Comparison of ENCODE assay signal across 25 cellular contexts in genomic region chr15:73905224-73905827, GRCh38. TPM values are rescaled to one million over a fixed set of nuclear protein-coding genes. Genes with fewer than 3 reads are reported as not detected.
DNase-seq lines count a peak whose midpoint lies in the region; ATAC-seq, FAIRE-seq and TF ChIP-seq lines count a peak whose summit lies in the region.
"Had no signal": no experiment of that assay in that cellular context is flagged by ENCODE, and none has a peak within 500 bp of the region (broad histone marks: within the 10 kb centered on the region; RNA-seq: fewer than 3 reads in every experiment).

No MANE protein-coding gene starts in this region.

- no peaks in the 10 kb centered on the region for H3K36me3 ChIP-seq in HepG2 (replicated peaks in 1 of 2; ENCODE audit: control insufficient read depth in 1 of 2, insufficient read depth in 2 of 2, low read length in 2 of 2)
- no peaks in the 10 kb centered on the region for H3K36me3 ChIP-seq in right lobe of liver
- no peaks in the 10 kb centered on the region for H3K36me3 ChIP-seq in IMR-90 (ENCODE audit: control insufficient read depth, insufficient read depth, low read length)
- no peaks in the 10 kb centered on the region for H3K36me3 ChIP-seq in H1 (ENCODE audit: control insufficient read depth in 2 of 4, insufficient read depth in 4 of 4, low read length in 3 of 4)
- H3K36me3 ChIP-seq in neural progenitor cell: no peaks in the 10 kb centered on the region
- no peaks in the 10 kb centered on the region for H3K36me3 ChIP-seq in A673 (ENCODE audit: insufficient read depth, low read length, poor library complexity, severe bottlenecking)

- dilution Hi-C loops in IMR-90 (cut with HindIII; ENCODE audit: low sequenced_read_pairs, unreplicated experiment): no loop called here

- H3K23ac ChIP-seq in IMR-90 (ENCODE audit: low read depth, low read length) (no peak overlapping the region), H1 (ENCODE audit: insufficient read length) (no peak overlapping the region)

- DNase-seq in HepG2 (ENCODE audit: low spot score): no peak
- DNase-seq in right lobe of liver: no peak
- no peak for DNase-seq in IMR-90
- DNase-seq in H1 (ENCODE audit: low read depth in 1 of 2, low spot score in 2 of 2): no peak
- DNase-seq in neural progenitor cell (ENCODE audit: low spot score): no peak
- DNase-seq in A673 (ENCODE audit: low spot score): no peak
- DNase-seq: C1 segment of cervical spinal cord; Calu3; CD4-positive, alpha-beta memory T cell; COR-L47; DMS53; DMS79 treated with DMSO at 0.1 percent for 48 hours; GF-D8; GM23248; H9; HFFc6 had no signal

- H3K27ac Mint-ChIP-seq in neural progenitor cell: no peak overlapping the region
- H3K27ac Mint-ChIP-seq: H9, HFFc6 had no signal

- no peaks in the 10 kb centered on the region for H3K36me3 Mint-ChIP-seq in neural progenitor cell

- H3K4me1 Mint-ChIP-seq in neural progenitor cell: peaks cover 2% of the 10 kb centered on the region

- H3F3A ChIP-seq in neural progenitor cell (ENCODE audit: low read depth): peaks cover 3% of the 10 kb centered on the region

- H3K9me1 ChIP-seq in IMR-90 (ENCODE audit: insufficient read depth, low read length): peaks cover 7% of the 10 kb centered on the region

- no peak for FAIRE-seq in HepG2 (lab: Jason Lieb, UNC)
- FAIRE-seq in H1 (lab: Jason Lieb, UNC): no peak
- FAIRE-seq: A204.1, GM12891, GM18507 had no signal

- BruUV-seq in HepG2 (replicated peaks; lab: Mats Ljungman, UMichigan) (no TSS peak), IMR-90 (replicated peaks; lab: Mats Ljungman, UMichigan) (no TSS peak), A673 (replicated peaks; lab: Mats Ljungman, UMichigan) (no TSS peak)

- H4K20me1 ChIP-seq in HepG2 (ENCODE audit: insufficient read depth, low read length) (no peaks in the 10 kb centered on the region), IMR-90 (ENCODE audit: insufficient read depth, low read length) (no peaks in the 10 kb centered on the region; the same call in 1 of the 2 replicates), H1 (replicated peaks in 1 of 2; ENCODE audit: control insufficient read depth in 1 of 2, insufficient read depth in 2 of 2, low read length in 2 of 2) (no peaks in the 10 kb centered on the region), neural progenitor cell (ENCODE audit: low read depth) (no peaks in the 10 kb centered on the region)

- no peak overlapping the region for H2AK9ac ChIP-seq in IMR-90 (replicated peaks; ENCODE audit: low read depth, low read length, poor library complexity)

- H2BK120ac ChIP-seq in IMR-90 (ENCODE audit: low read depth, low read length) (no peak overlapping the region), H1 (replicated peaks; ENCODE audit: low read depth, low read length) (no peak overlapping the region)

- H2BK5ac ChIP-seq in IMR-90 (ENCODE audit: low read depth, low read length, poor library complexity, severe bottlenecking): no peak overlapping the region
- H2BK5ac ChIP-seq in H1 (ENCODE audit: low read depth, low read length): no peak overlapping the region

- H2BK15ac ChIP-seq in IMR-90 (ENCODE audit: low read depth, low read length): no peak overlapping the region
- H2BK15ac ChIP-seq in H1 (ENCODE audit: low read length): no peak overlapping the region

- H3K27me3 ChIP-seq in HepG2 (ENCODE audit: control insufficient read depth in 1 of 2, insufficient read depth in 2 of 2, low read length in 2 of 2) (peaks cover 0 to 3% of the 10 kb centered on the region in 2 experiments; a peak in 3 of 5 replicates), right lobe of liver (no peaks in the 10 kb centered on the region), IMR-90 (ENCODE audit: control insufficient read depth, insufficient read depth, low read length) (no peaks in the 10 kb centered on the region), H1 (replicated peaks in 1 of 4; ENCODE audit: control insufficient read depth in 3 of 4, extremely low read depth in 1 of 4, insufficient read depth in 3 of 4, low read length in 3 of 4) (no peaks in the 10 kb centered on the region), neural progenitor cell (no peaks in the 10 kb centered on the region), A673 (replicated peaks; ENCODE audit: insufficient read depth, low read depth, low read length, poor library complexity) (no peaks in the 10 kb centered on the region)

- H2AK5ac ChIP-seq in IMR-90 (ENCODE audit: low read depth, low read length) (no peak overlapping the region), H1 (ENCODE audit: low read depth, low read length) (no peak overlapping the region)

- no peak overlapping the region for H4K8ac ChIP-seq in IMR-90 (ENCODE audit: low read depth in 2 of 2, low read length in 2 of 2)
- no peak overlapping the region for H4K8ac ChIP-seq in H1 (ENCODE audit: extremely low read depth, insufficient read depth, low read length)

- H3K9ac ChIP-seq in HepG2 (ENCODE audit: insufficient read depth, low read depth, low read length) (no peak overlapping the region), IMR-90 (ENCODE audit: low read depth, low read length) (no peak overlapping the region), H1 (replicated peaks in 1 of 4; ENCODE audit: extremely low read depth in 1 of 4, low read depth in 3 of 4, low read length in 3 of 4) (no peak overlapping the region), neural progenitor cell (no peak overlapping the region)
- H3K9ac ChIP-seq: GM23248 had no signal

- H3K4me1 ChIP-seq in HepG2 (ENCODE audit: insufficient read depth, low read length) (peaks cover 6% of the 10 kb centered on the region; the same call in 1 of the 2 replicates), right lobe of liver (no peaks in the 10 kb centered on the region), IMR-90 (ENCODE audit: control insufficient read depth, insufficient read depth, low read length) (peaks cover 8% of the 10 kb centered on the region), H1 (replicated peaks in 1 of 4; ENCODE audit: control insufficient read depth in 3 of 4, insufficient read depth in 4 of 4, low read length in 3 of 4) (no peaks in the 10 kb centered on the region), neural progenitor cell (no peaks in the 10 kb centered on the region), A673 (ENCODE audit: insufficient read depth, low read length, poor library complexity, severe bottlenecking) (peaks cover 5% of the 10 kb centered on the region)

- TF ChIP-seq RAD21 in HepG2 (CRISPR knock-in tag; IDR thresholded peaks at IDR 0.05) (no peak), IMR-90 (IDR thresholded peaks at IDR 0.05; ENCODE audit: low read length) (no peak), H1 (IDR thresholded peaks at IDR 0.05 in 1 of 2, conservative IDR thresholded peaks at IDR 0.05 in 1 of 2; ENCODE audit: low read depth in 2 of 2, low read length in 2 of 2) (no peak)

- ATAC-seq in HepG2 (no peak), right lobe of liver (no peak), IMR-90 (ENCODE audit: low read depth) (no peak)
- ATAC-seq: HCT116 had no signal

- H3K23me2 ChIP-seq in H1 (ENCODE audit: low read depth, low read length): no peaks in the 10 kb centered on the region

- H3K18ac ChIP-seq in IMR-90 (ENCODE audit: low read depth, low read length) (no peak overlapping the region), H1 (ENCODE audit: extremely low read depth, low read length) (no peak overlapping the region)

- H3K79me2 ChIP-seq in HepG2 (ENCODE audit: insufficient read depth, low read length) (no peaks in the 10 kb centered on the region), H1 (ENCODE audit: control insufficient read depth in 1 of 2, insufficient read depth in 2 of 2, low read length in 2 of 2) (no peaks in the 10 kb centered on the region), neural progenitor cell (ENCODE audit: low read depth) (no peaks in the 10 kb centered on the region)

- no peaks in the 10 kb centered on the region for H3K79me1 ChIP-seq in IMR-90 (ENCODE audit: low read depth in 1 of 2, low read length in 2 of 2)
- no peaks in the 10 kb centered on the region for H3K79me1 ChIP-seq in H1 (ENCODE audit: low read depth, low read length)

- no peak overlapping the region for H3K4me2 ChIP-seq in HepG2 (ENCODE audit: low read depth, low read length)
- no peak overlapping the region for H3K4me2 ChIP-seq in IMR-90 (ENCODE audit: low read depth, low read length)
- no peak overlapping the region for H3K4me2 ChIP-seq in H1 (ENCODE audit: insufficient read depth in 1 of 2, low read depth in 2 of 2, low read length in 2 of 2)
- no peak overlapping the region for H3K4me2 ChIP-seq in neural progenitor cell

- H3K4ac ChIP-seq in IMR-90 (ENCODE audit: low read depth, low read length): no peak overlapping the region
- H3K4ac ChIP-seq in H1 (replicated peaks; ENCODE audit: insufficient read length, low read depth, low read length): no peak overlapping the region

- H3K27ac ChIP-seq in HepG2 (ENCODE audit: extremely low read length, insufficient read depth, low read length): no peak overlapping the region
- H3K27ac ChIP-seq in right lobe of liver: no peak overlapping the region
- no peak overlapping the region for H3K27ac ChIP-seq in IMR-90 (ENCODE audit: insufficient read depth, low read length)
- no peak overlapping the region for H3K27ac ChIP-seq in H1 (ENCODE audit: low read depth, low read length)
- H3K27ac ChIP-seq in neural progenitor cell: no peak overlapping the region
- H3K27ac ChIP-seq in A673 (ENCODE audit: low read depth, low read length, poor library complexity, severe bottlenecking): no peak overlapping the region
- H3K27ac ChIP-seq: 22Rv1, GM23248 had no signal

- H3K4me3 Mint-ChIP-seq in neural progenitor cell: no peak overlapping the region
- H3K4me3 Mint-ChIP-seq: CD4-positive, alpha-beta memory T cell; H9; HFFc6 had no signal

- in situ Hi-C loops in HepG2 (cut with HindIII; ENCODE audit: extremely low pct_ligation_motif_present, low pct_unique_long_range_greater_than_20kb) (loop anchor here (5.0 kb wide), 1 partner anchor 33 kb away; the partner anchor contains the start of gene TBC1D21), IMR-90 (cut with MboI; ENCODE audit: low sequenced_read_pairs) (loop anchor here (5.0 kb wide), 1 partner anchor 33 kb away; the partner anchor contains the start of gene TBC1D21)

- no peak for TF ChIP-seq EP300 in HepG2 (IDR thresholded peaks at IDR 0.05; ENCODE audit: low read depth in 2 of 2, low read length in 2 of 2)
- TF ChIP-seq EP300 in HepG2 (CRISPR knock-in tag; IDR thresholded peaks at IDR 0.05; ENCODE audit: borderline replicate concordance): no peak
- no peak for TF ChIP-seq EP300 in H1 (IDR thresholded peaks at IDR 0.05; ENCODE audit: borderline replicate concordance in 1 of 2, low read depth in 2 of 2, low read length in 2 of 2)

- H3K4me3 ChIP-seq in HepG2 (replicated peaks in 1 of 3; ENCODE audit: insufficient read depth in 1 of 3, low read depth in 2 of 3, low read length in 3 of 3) (no peak overlapping the region), right lobe of liver (no peak overlapping the region), IMR-90 (ENCODE audit: insufficient read depth, low read depth, low read length) (no peak overlapping the region), H1 (ENCODE audit: extremely low read depth in 1 of 4, insufficient read depth in 2 of 4, low read depth in 3 of 4, low read length in 4 of 4) (no peak overlapping the region), neural progenitor cell (no peak overlapping the region), A673 (ENCODE audit: low read depth, low read length, poor library complexity, severe bottlenecking) (no peak overlapping the region)
- H3K4me3 ChIP-seq: GM23248 had no signal

- POLR2A ChIA-PET in HepG2 (lab: Yijun Ruan, JAX): no interaction called here
- POLR2A ChIA-PET in IMR-90 (lab: Charles Lee; ENCODE audit: unreplicated experiment): interaction anchor here (0.6 to 1.0 kb wide), 2 partner anchors 19 to 34 kb away, joined by 3 read pairs; no protein-coding TSS in a partner anchor
- POLR2A ChIA-PET in H1 (lab: Charles Lee; ENCODE audit: partially characterized antibody): interaction anchor here (1.1 kb wide), 1 partner anchor 59 kb away, joined by 3 read pairs; no protein-coding TSS in a partner anchor
- POLR2A ChIA-PET in A673 (lab: Charles Lee; ENCODE audit: low non-redundant PET): no interaction called here

- H2BK12ac ChIP-seq in H1 (ENCODE audit: low read depth, low read length): no peak overlapping the region

- no peak overlapping the region for H4K91ac ChIP-seq in IMR-90 (ENCODE audit: insufficient read depth, low read depth, low read length)
- H4K91ac ChIP-seq in H1 (replicated peaks; ENCODE audit: insufficient read length, low read length): no peak overlapping the region

- 11% methylated on average over 3 of the region's 3 CpGs for WGBS in HepG2 (ENCODE audit: low lambda C conversion rate)
- 83% methylated on average over 3 of the region's 3 CpGs for WGBS in right lobe of liver (ENCODE audit: insufficient coverage, low coverage, low lambda C conversion rate, missing lambda C conversion rate)
- WGBS in IMR-90 (ENCODE audit: extremely low coverage in 2 of 2, insufficient read length in 1 of 2), 2 experiments: no CpG with 5 or more reads among the region's 3 CpGs
- 89% methylated on average over 3 of the region's 3 CpGs; no CpG with 5 or more reads in 1 of the 2 experiments for WGBS in H1 (ENCODE audit: extremely low coverage in 1 of 2, insufficient coverage in 1 of 2, insufficient read length in 1 of 2, insufficient replicate concordance in 2 of 2, low coverage in 1 of 2, low lambda C conversion rate in 2 of 2, missing lambda C conversion rate in 1 of 2), 2 experiments

- no peak for TF ChIP-seq POLR2A in HepG2 (IDR thresholded peaks at IDR 0.05; ENCODE audit: insufficient read depth in 1 of 2, low read depth in 2 of 2, low read length in 2 of 2)
- no peak for TF ChIP-seq POLR2A in right lobe of liver (IDR thresholded peaks at IDR 0.05)
- no peak for TF ChIP-seq POLR2A in IMR-90 (IDR thresholded peaks at IDR 0.05; ENCODE audit: low read depth, low read length)
- no peak for TF ChIP-seq POLR2A in H1 (IDR thresholded peaks at IDR 0.05; ENCODE audit: control extremely low read depth in 1 of 2, low read depth in 2 of 2, low read length in 2 of 2)

- TF ChIP-seq CTCF in HepG2 (CRISPR knock-in tag; IDR thresholded peaks at IDR 0.05) (no peak), right lobe of liver (IDR thresholded peaks at IDR 0.05) (no peak), IMR-90 (conservative IDR thresholded peaks at IDR 0.05; ENCODE audit: low read depth, low read length) (no peak), H1 (IDR thresholded peaks at IDR 0.05; ENCODE audit: control extremely low read depth in 1 of 3, insufficient read depth in 1 of 3, low read depth in 1 of 3, low read length in 3 of 3) (no peak), neural progenitor cell (IDR thresholded peaks at IDR 0.05) (no peak), A673 (conservative IDR thresholded peaks at IDR 0.05; ENCODE audit: low read depth, low read length) (no peak)

- H3K27me3 Mint-ChIP-seq in neural progenitor cell (ENCODE audit: insufficient read depth, low read depth): peaks cover 12% of the 10 kb centered on the region
- H3K27me3 Mint-ChIP-seq: CD4-positive, alpha-beta memory T cell had no signal

- H4K5ac ChIP-seq in IMR-90 (ENCODE audit: low read depth, low read length) (no peak overlapping the region), H1 (ENCODE audit: insufficient read length, low read depth, low read length) (no peak overlapping the region)

- H2AFZ ChIP-seq in HepG2 (ENCODE audit: low read length) (no peak overlapping the region), IMR-90 (replicated peaks; ENCODE audit: low read length, poor library complexity) (no peak overlapping the region), H1 (ENCODE audit: low read length) (no peak overlapping the region), neural progenitor cell (replicated peaks) (no peak overlapping the region)
- H2AFZ ChIP-seq: GM23248 had no signal

- H2BK20ac ChIP-seq in IMR-90 (ENCODE audit: low read depth, low read length) (no peak overlapping the region), H1 (ENCODE audit: low read length) (no peak overlapping the region)

- CTCF ChIA-PET in HepG2 (lab: Yijun Ruan, JAX; ENCODE audit: low intra/inter-chr PET ratio, low total read pairs): no interaction called here
- CTCF ChIA-PET in IMR-90 (lab: Yijun Ruan, JAX): no interaction called here
- CTCF ChIA-PET in H1 (lab: Charles Lee; ENCODE audit: partially characterized antibody): interaction anchor here (0.6 to 8.5 kb wide), 10 partner anchors 9 to 201 kb away, joined by 3 to 167 read pairs (median 4); partner anchors contain the start of gene TBC1D21
- CTCF ChIA-PET in A673 (lab: Charles Lee): no interaction called here

- H3K9me3 ChIP-seq in HepG2 (ENCODE audit: low read length): no peaks in the 10 kb centered on the region
- no peaks in the 10 kb centered on the region for H3K9me3 ChIP-seq in right lobe of liver
- no peaks in the 10 kb centered on the region for H3K9me3 ChIP-seq in IMR-90 (ENCODE audit: control insufficient read depth, insufficient read depth, low read length)
- no peaks in the 10 kb centered on the region for H3K9me3 ChIP-seq in H1 (ENCODE audit: insufficient read depth in 2 of 2, low read depth in 1 of 2, low read length in 1 of 2)
- H3K9me3 ChIP-seq in neural progenitor cell (ENCODE audit: low read depth): no peaks in the 10 kb centered on the region
- no peaks in the 10 kb centered on the region for H3K9me3 ChIP-seq in A673 (ENCODE audit: low read depth, low read length, poor library complexity, severe bottlenecking)

- H3K56ac ChIP-seq in IMR-90 (ENCODE audit: extremely low read depth, insufficient read depth, low read length) (no peak overlapping the region), H1 (replicated peaks; ENCODE audit: insufficient read length, low read depth, low read length) (no peak overlapping the region)

- intact Hi-C loops in HepG2 (cut with micrococcal nuclease; ENCODE audit: unreplicated experiment) (no loop called here), right lobe of liver (cut with DNase I) (no loop called here), IMR-90 (cut with micrococcal nuclease) (no loop called here), A673 (cut with micrococcal nuclease; ENCODE audit: unreplicated experiment) (loop anchor here (5.0 kb wide), 1 partner anchor 598 kb away; no protein-coding TSS in a partner anchor)

- no peaks in the 10 kb centered on the region for H3K9me3 Mint-ChIP-seq in neural progenitor cell
- H3K9me3 Mint-ChIP-seq: CD4-positive, alpha-beta memory T cell; HFFc6 had no signal

- H3K14ac ChIP-seq in IMR-90 (replicated peaks; ENCODE audit: low read depth, low read length) (no peak overlapping the region), H1 (ENCODE audit: insufficient read length) (no peak overlapping the region)

RNA-seq across cellular contexts. Expression of gene LOXL1, which starts 20.9 kb away (rescaled TPM):
- total RNA-seq in HepG2 (2016; rRNA removed; fragmentation: Illumina TruSeq; extraction: Trizol): 0.51 TPM in 1 of 2 replicates, not detected in the other
- total RNA-seq in HepG2 (2016; cell fraction: cytosol; rRNA removed; fragmentation: Illumina TruSeq; extraction: Trizol; ENCODE audit: low read depth): 0.10 TPM in 1 of 2 replicates, not detected in the other
- total RNA-seq in HepG2 (2016; cell fraction: insoluble cytoplasmic fraction; rRNA removed; fragmentation: Illumina TruSeq; extraction: Trizol): 0.30 and 0.40 TPM in 2 replicates
- 0.46 and 0.69 TPM in 2 replicates for total RNA-seq in HepG2 (2016; cell fraction: membrane; rRNA removed; fragmentation: Illumina TruSeq; extraction: Trizol)
- 0.47 TPM in 1 of 2 replicates, not detected in the other for total RNA-seq in HepG2 (2016; cell fraction: nucleus; rRNA removed; fragmentation: Illumina TruSeq; extraction: Trizol)
- 0.16 and 1.3 TPM in 2 replicates for polyA plus RNA-seq in HepG2 (2011; rRNA removed)
- 0.58 and 0.69 TPM in 2 replicates for polyA plus RNA-seq in HepG2 (2011; cell fraction: cytosol; rRNA removed)
- 0.35 and 0.80 TPM in 2 replicates for polyA plus RNA-seq in HepG2 (2011; cell fraction: nucleus; rRNA removed)
- not detected in 2 replicates for polyA plus RNA-seq in HepG2 (2012)
- 0.31 and 0.33 TPM in 2 replicates for polyA plus RNA-seq in HepG2 (2016; cell fraction: cytosol; fragmentation: Illumina TruSeq; extraction: Trizol; ENCODE audit: low read depth)
- polyA plus RNA-seq in HepG2 (2016; cell fraction: insoluble cytoplasmic fraction; fragmentation: Illumina TruSeq; extraction: Trizol; ENCODE audit: low read depth): 0.39 TPM in 1 of 2 replicates, not detected in the other
- polyA plus RNA-seq in HepG2 (2016; cell fraction: membrane; fragmentation: Illumina TruSeq; extraction: Trizol; ENCODE audit: low read depth): 0.41 and 0.76 TPM in 2 replicates
- 0.92 and 1.1 TPM in 2 replicates for polyA plus RNA-seq in HepG2 (2016; cell fraction: nucleus; fragmentation: Illumina TruSeq; extraction: Trizol; ENCODE audit: insufficient read depth, low read depth)
- polyA minus RNA-seq in HepG2 (2011; rRNA and poly(A)+ RNA removed; ENCODE audit: low replicate concordance): 0.30 and 1.4 TPM in 2 replicates
- polyA minus RNA-seq in HepG2 (2011; cell fraction: cytosol; rRNA and poly(A)+ RNA removed): 0.26 TPM in 1 of 2 replicates, not detected in the other
- 0.39 TPM in 1 of 2 replicates, not detected in the other for polyA minus RNA-seq in HepG2 (2011; cell fraction: nucleus; rRNA and poly(A)+ RNA removed)
- total RNA-seq in right lobe of liver: 1 to 10 TPM in 3 of 6 experiments, under 1 TPM in 3; 0.29 to 2.3 (median 0.83) TPM
- total RNA-seq in IMR-90 (2012; rRNA removed): 146 and 148 TPM in 2 replicates
- 311 and 332 TPM in 2 replicates for polyA plus RNA-seq in IMR-90 (2012; rRNA removed)
- 118 and 403 TPM in 2 replicates for polyA plus RNA-seq in IMR-90 (2012; cell fraction: cytosol; rRNA removed)
- polyA plus RNA-seq in IMR-90 (2012; cell fraction: nucleus; rRNA removed; ENCODE audit: low replicate concordance): 211 and 331 TPM in 2 replicates
- total RNA-seq in H1 (2021; fragmentation: NEBNext Ultra II Directional; extraction: Animal tissue kit (Norgen Biotek cat#: 25700)): 8.1 and 9.3 TPM in 2 replicates
- polyA plus RNA-seq in H1 (2011; rRNA removed): 14.4 and 22.7 TPM in 2 replicates
- polyA plus RNA-seq in H1 (2011; cell fraction: cytosol; rRNA removed): 13.3 TPM
- polyA plus RNA-seq in H1 (2011; cell fraction: nucleus; rRNA removed): 25.7 TPM
- 6.5 to 22.3 TPM (median 16.9 TPM) in 4 replicates for polyA plus RNA-seq in H1 (2012, experiment 1 of 2)
- polyA plus RNA-seq in H1 (2012, experiment 2 of 2): 32.8 TPM
- polyA plus RNA-seq in H1 (2013, experiment 1 of 2): 29.6 TPM
- 31.4 TPM for polyA plus RNA-seq in H1 (2013, experiment 2 of 2)
- polyA minus RNA-seq in H1 (2011; rRNA and poly(A)+ RNA removed): 11.7 and 13.9 TPM in 2 replicates
- polyA minus RNA-seq in H1 (2011; cell fraction: cytosol; rRNA and poly(A)+ RNA removed): 14.2 TPM
- 11.9 TPM for polyA minus RNA-seq in H1 (2011; cell fraction: nucleus; rRNA and poly(A)+ RNA removed)
- total RNA-seq in neural progenitor cell (ENCODE audit: low replicate concordance): 5.3 and 28.1 TPM in 2 replicates
- total RNA-seq in A673 (2021): 117 and 128 TPM in 2 replicates

RNA-seq across cellular contexts. Expression of gene TBC1D21, which starts 32.0 kb away (rescaled TPM):
- total RNA-seq in HepG2 (2016; rRNA removed; fragmentation: Illumina TruSeq; extraction: Trizol) (not detected in 2 replicates), right lobe of liver (not detected), IMR-90 (2012; rRNA removed) (not detected in 2 replicates), neural progenitor cell (ENCODE audit: low replicate concordance) (not detected in 2 replicates), A673 (2021) (not detected in 2 replicates)
- not detected in 2 replicates for total RNA-seq in HepG2 (2016; cell fraction: cytosol; rRNA removed; fragmentation: Illumina TruSeq; extraction: Trizol; ENCODE audit: low read depth)
- not detected in 2 replicates for total RNA-seq in HepG2 (2016; cell fraction: insoluble cytoplasmic fraction; rRNA removed; fragmentation: Illumina TruSeq; extraction: Trizol)
- total RNA-seq in HepG2 (2016; cell fraction: membrane; rRNA removed; fragmentation: Illumina TruSeq; extraction: Trizol): not detected in 2 replicates
- total RNA-seq in HepG2 (2016; cell fraction: nucleus; rRNA removed; fragmentation: Illumina TruSeq; extraction: Trizol): not detected in 2 replicates
- polyA plus RNA-seq in HepG2 (2011; rRNA removed) (not detected in 2 replicates), IMR-90 (2012; rRNA removed) (not detected in 2 replicates), H1 (2011; rRNA removed) (not detected in 2 replicates)
- polyA plus RNA-seq in HepG2 (2011; cell fraction: cytosol; rRNA removed): not detected in 2 replicates
- polyA plus RNA-seq in HepG2 (2011; cell fraction: nucleus; rRNA removed): not detected in 2 replicates
- not detected in 2 replicates for polyA plus RNA-seq in HepG2 (2012)
- not detected in 2 replicates for polyA plus RNA-seq in HepG2 (2016; cell fraction: cytosol; fragmentation: Illumina TruSeq; extraction: Trizol; ENCODE audit: low read depth)
- polyA plus RNA-seq in HepG2 (2016; cell fraction: insoluble cytoplasmic fraction; fragmentation: Illumina TruSeq; extraction: Trizol; ENCODE audit: low read depth): not detected in 2 replicates
- polyA plus RNA-seq in HepG2 (2016; cell fraction: membrane; fragmentation: Illumina TruSeq; extraction: Trizol; ENCODE audit: low read depth): not detected in 2 replicates
- polyA plus RNA-seq in HepG2 (2016; cell fraction: nucleus; fragmentation: Illumina TruSeq; extraction: Trizol; ENCODE audit: insufficient read depth, low read depth): not detected in 2 replicates
- polyA minus RNA-seq in HepG2 (2011; rRNA and poly(A)+ RNA removed; ENCODE audit: low replicate concordance): not detected in 2 replicates
- not detected in 2 replicates for polyA minus RNA-seq in HepG2 (2011; cell fraction: cytosol; rRNA and poly(A)+ RNA removed)
- polyA minus RNA-seq in HepG2 (2011; cell fraction: nucleus; rRNA and poly(A)+ RNA removed): not detected in 2 replicates
- polyA plus RNA-seq in IMR-90 (2012; cell fraction: cytosol; rRNA removed): not detected in 2 replicates
- polyA plus RNA-seq in IMR-90 (2012; cell fraction: nucleus; rRNA removed; ENCODE audit: low replicate concordance): not detected in 2 replicates
- not detected in 2 replicates for total RNA-seq in H1 (2021; fragmentation: NEBNext Ultra II Directional; extraction: Animal tissue kit (Norgen Biotek cat#: 25700))
- polyA plus RNA-seq in H1 (2011; cell fraction: cytosol; rRNA removed): not detected
- not detected for polyA plus RNA-seq in H1 (2011; cell fraction: nucleus; rRNA removed)
- not detected in 4 replicates for polyA plus RNA-seq in H1 (2012, experiment 1 of 2)
- polyA plus RNA-seq in H1 (2012, experiment 2 of 2): not detected
- not detected for polyA plus RNA-seq in H1 (2013, experiment 1 of 2)
- polyA plus RNA-seq in H1 (2013, experiment 2 of 2): not detected
- polyA minus RNA-seq in H1 (2011; rRNA and poly(A)+ RNA removed): not detected in 2 replicates
- polyA minus RNA-seq in H1 (2011; cell fraction: cytosol; rRNA and poly(A)+ RNA removed): not detected
- not detected for polyA minus RNA-seq in H1 (2011; cell fraction: nucleus; rRNA and poly(A)+ RNA removed)
- total RNA-seq: Calu3; CD4-positive, alpha-beta memory T cell; Daoy; G401; GM23248; H4; H9; HFFc6 had no signal
- polyA plus RNA-seq: BJ; CD4-positive, alpha-beta memory T cell; GM23248 had no signal

Comparison
In these comparisons a context has a peak if more than half of its experiments do, and no peak if none do; other contexts are left out.
1. POLR2A ChIA-PET loops: an anchor here in IMR-90 (0.6 to 1.0 kb wide) and H1 (1.1 kb wide); none called in HepG2 and A673.
2. Of the 41 proteins assayed by ChIP-seq in both HepG2 and H1: peak only in HepG2: none; only in H1: none; in both: MAFK; in neither: 40.